12 cellular contexts compared by ENCODE assay signal in the genomic region with DNA sequence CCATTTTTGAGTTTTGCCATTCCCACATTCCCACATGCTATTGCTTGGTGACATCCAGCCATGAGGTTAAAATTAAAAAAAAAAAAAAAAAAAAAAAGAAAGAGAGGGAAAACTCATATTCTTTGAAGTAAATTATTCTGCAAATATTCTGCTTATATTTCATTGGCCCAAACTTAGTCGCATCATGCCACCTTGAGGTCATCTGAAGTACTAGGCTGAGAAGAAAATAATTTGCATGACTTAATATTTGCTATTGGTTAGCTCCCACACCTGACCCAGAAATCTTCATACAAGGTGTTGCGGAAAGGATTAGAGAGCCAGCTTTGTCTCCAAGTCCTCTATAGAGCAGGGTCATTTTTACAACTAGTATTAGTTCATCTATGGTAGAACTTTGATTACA.
DNase-seq lines count a peak whose midpoint lies in the region; ATAC-seq and TF ChIP-seq lines count a peak whose summit lies in the region.
"Had no signal": no experiment of that assay in that cellular context is flagged by ENCODE, and none has a peak within 500 bp of the region (broad histone marks: within the 10 kb centered on the region; RNA-seq: fewer than 3 reads in every experiment).

No MANE protein-coding gene starts in this region.

- H3K9me3 Mint-ChIP-seq in endothelial cell (ENCODE audit: unreplicated experiment): no peaks in the 10 kb centered on the region
- H3K9me3 Mint-ChIP-seq: activated naive CD4-positive, alpha-beta T cell treated with anti-CD3 and anti-CD28 coated beads, Interleukin-2, amount 50 U/mL, for 72 hours had no signal

- no peak overlapping the region for H3K4me3 Mint-ChIP-seq in endothelial cell (ENCODE audit: unreplicated experiment)

- H3K4me1 Mint-ChIP-seq in endothelial cell (ENCODE audit: unreplicated experiment): no peaks in the 10 kb centered on the region

- TF ChIP-seq CTCF in endothelial cell (IDR thresholded peaks at IDR 0.05; ENCODE audit: unreplicated experiment): peak; percentile 58
- TF ChIP-seq CTCF in GM13976 (IDR thresholded peaks at IDR 0.05; ENCODE audit: borderline replicate concordance, control extremely low read depth, extremely low read depth, insufficient read depth, missing control alignments): no peak

- H3K27ac Mint-ChIP-seq in endothelial cell (ENCODE audit: unreplicated experiment): no peak overlapping the region
- H3K27ac Mint-ChIP-seq: activated naive CD4-positive, alpha-beta T cell treated with anti-CD3 and anti-CD28 coated beads, Interleukin-2, amount 50 U/mL, for 72 hours had no signal

- H3K27me3 Mint-ChIP-seq in endothelial cell (ENCODE audit: unreplicated experiment): no peaks in the 10 kb centered on the region

- in situ Hi-C loops in GM13976 (cut with MboI; ENCODE audit: low sequenced_read_pairs, unreplicated experiment): no loop called here

- no peaks in the 10 kb centered on the region for H3K36me3 Mint-ChIP-seq in endothelial cell (ENCODE audit: low read depth, unreplicated experiment)
- H3K36me3 Mint-ChIP-seq: activated naive CD4-positive, alpha-beta T cell treated with anti-CD3 and anti-CD28 coated beads, Interleukin-2, amount 50 U/mL, for 72 hours had no signal

- ATAC-seq in HG02678 (IDR thresholded peaks at IDR 0.05; ENCODE audit: unreplicated experiment) (peak; percentile 61), GM21528 (IDR thresholded peaks at IDR 0.05; ENCODE audit: low FRiP score, unreplicated experiment) (no peak)
- ATAC-seq: activated naive CD4-positive, alpha-beta T cell treated with anti-CD3 and anti-CD28 coated beads, Interleukin-2, amount 50 U/mL, for 72 hours; HepG2 had no signal

- DNase-seq in Daoy (ENCODE audit: low read depth): peak; percentile 8
- DNase-seq in NCI-H69 (lab: John Stamatoyannopoulos, UW): peak; percentile 78
- DNase-seq in endothelial cell (ENCODE audit: low spot score): no peak
- no peak for DNase-seq in GM13976 (ENCODE audit: low spot score)
- DNase-seq in hypothalamus (lab: John Stamatoyannopoulos, UW): no peak
- no peak for DNase-seq in NCI-H1417 treated with DMSO at 0.1 percent for 48 hours (lab: John Stamatoyannopoulos, UW)
- DNase-seq: esophagus squamous epithelium, GF-D8 had no signal

Comparison
In these comparisons a context has a peak if more than half of its experiments do, and no peak if none do; other contexts are left out.
1. DNase-seq: peak in Daoy (single experiment) and NCI-H69 (single experiment); none in endothelial cell (single experiment), GM13976 (single experiment), hypothalamus (0 of 51) and NCI-H1417 treated with DMSO at 0.1 percent for 48 hours (single experiment).